14 cellular contexts compared by ENCODE assay signal in the genomic region with DNA sequence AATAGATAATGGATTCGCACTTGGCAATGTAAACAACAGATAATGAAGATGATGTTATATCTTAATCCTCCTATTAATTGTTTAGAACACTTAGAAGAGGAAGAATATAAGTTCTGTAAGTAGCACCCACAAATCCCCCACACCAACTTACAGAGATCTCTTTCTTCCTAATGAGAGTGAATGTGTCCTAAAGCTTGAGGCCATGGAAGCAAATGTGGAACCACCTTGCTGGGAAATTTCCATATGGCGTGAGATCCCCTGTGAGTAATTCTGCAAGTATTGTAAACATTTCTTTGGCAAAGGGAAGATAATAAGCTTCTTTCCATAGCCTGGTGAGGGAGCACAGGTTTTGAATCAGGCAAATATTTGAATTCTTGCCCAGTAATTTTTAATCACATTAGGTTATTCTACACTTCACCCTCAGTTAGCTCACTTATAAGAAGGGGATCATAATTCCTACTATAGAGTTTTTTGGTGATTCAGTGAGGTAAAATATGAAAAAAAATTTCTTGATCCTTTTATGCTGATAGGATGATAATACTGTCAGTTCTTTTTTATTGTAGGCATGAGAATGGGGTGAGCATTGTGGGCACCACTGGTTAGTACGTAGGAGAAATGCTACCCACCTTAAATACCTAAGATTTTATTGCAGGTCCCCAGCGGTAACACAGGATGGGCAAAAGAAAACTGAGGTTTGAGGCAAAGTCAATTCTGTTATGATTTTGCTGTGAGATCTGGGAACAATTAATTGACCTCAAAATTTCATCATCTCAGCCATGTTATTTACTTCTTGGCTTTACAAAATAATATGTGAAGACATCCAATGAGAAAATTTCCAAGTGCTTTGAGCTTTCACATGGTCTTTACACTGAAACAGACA.
DNase-seq lines count a peak whose midpoint lies in the region; ATAC-seq, FAIRE-seq and TF ChIP-seq lines count a peak whose summit lies in the region.
"Had no signal": no experiment of that assay in that cellular context is flagged by ENCODE, and none has a peak within 500 bp of the region (broad histone marks: within the 10 kb centered on the region; RNA-seq: fewer than 3 reads in every experiment).

No MANE protein-coding gene starts in this region.

- H3K27me3 ChIP-seq in MG63 = no peaks in the 10 kb centered on the region
- no peaks in the 10 kb centered on the region for H3K27me3 ChIP-seq in CD8-positive, alpha-beta T cell (ENCODE audit: insufficient read depth, low read length)

- POLR2A ChIA-PET in CD8-positive, alpha-beta T cell (lab: Charles Lee) = no interaction called here

- no peaks in the 10 kb centered on the region for H3K9me3 Mint-ChIP-seq in CD8-positive, alpha-beta T cell

- no peak overlapping the region for H3K27ac ChIP-seq in CD8-positive, alpha-beta T cell (ENCODE audit: low read depth, low read length)

- H3K36me3 Mint-ChIP-seq in CD8-positive, alpha-beta T cell = no peaks in the 10 kb centered on the region

- no peak for TF ChIP-seq POLR2A in GM12892 (IDR thresholded peaks at IDR 0.05; ENCODE audit: low read depth, low read length)

- H3K4me1 Mint-ChIP-seq in CD8-positive, alpha-beta T cell (ENCODE audit: low read depth) = no peaks in the 10 kb centered on the region

- intact Hi-C loops in CD8-positive, alpha-beta T cell (cut with DNase I, micrococcal nuclease) = no loop called here

- H3K4me3 Mint-ChIP-seq in CD8-positive, alpha-beta T cell = no peak overlapping the region

- CTCF ChIA-PET in CD8-positive, alpha-beta T cell (lab: Charles Lee) = no interaction called here

- H3K36me3 ChIP-seq in MG63 = no peaks in the 10 kb centered on the region
- H3K36me3 ChIP-seq in CD8-positive, alpha-beta T cell (ENCODE audit: insufficient read depth, low read length) = no peaks in the 10 kb centered on the region

- no peak for FAIRE-seq in GM12892 (lab: Jason Lieb, UNC)
- FAIRE-seq: islet of Langerhans had no signal

- no peaks in the 10 kb centered on the region for H3K4me1 ChIP-seq in CD8-positive, alpha-beta T cell (ENCODE audit: insufficient read depth, low read length)

- DNase-seq in D341Med (ENCODE audit: low spot score) (peak; percentile 29), MG63 (peak; percentile 39), cardiac fibroblast (ENCODE audit: low read depth in 2 of 2) (peak; percentile 70 to 91), myocyte (ENCODE audit: low read depth) (peak; percentile 21), GDM1 (lab: John Stamatoyannopoulos, UW) (no peak), GM12892 (ENCODE audit: insufficient read length) (no peak)
- DNase-seq in CD8-positive, alpha-beta T cell = no peak
- DNase-seq in NK-92 treated with Interleukin-12 subunit alpha and Interleukin-12 subunit beta, amount 100 ng/mL, for 24 hours (lab: John Stamatoyannopoulos, UW) = no peak
- DNase-seq: activated CD4-positive, CD25-positive, alpha-beta regulatory T cell treated with anti-CD3 and anti-CD28 coated beads, Interleukin-2, amount 50 U/mL, for 72 hours; activated effector memory CD4-positive, alpha-beta T cell treated with Interleukin-2 at 50 U/mL for 16 hours; DMS153; GOT3; NCI-H1417 treated with DMSO at 0.1 percent for 48 hours had no signal

- no peak overlapping the region for H3K27ac Mint-ChIP-seq in CD8-positive, alpha-beta T cell

- TF ChIP-seq CTCF in cardiac fibroblast (IDR thresholded peaks at IDR 0.05; ENCODE audit: low read depth, low read length) = no peak
- TF ChIP-seq CTCF in CD8-positive, alpha-beta T cell (IDR thresholded peaks at IDR 0.05) = no peak

- H3K4me3 ChIP-seq in MG63 (no peak overlapping the region), cardiac fibroblast (replicated peaks in 1 of 2; ENCODE audit: low read depth in 2 of 2, low read length in 2 of 2) (no peak overlapping the region)
- no peak overlapping the region for H3K4me3 ChIP-seq in CD8-positive, alpha-beta T cell (ENCODE audit: low read depth, low read length)

- no peak for ATAC-seq in CD8-positive, alpha-beta T cell

- no peaks in the 10 kb centered on the region for H3K27me3 Mint-ChIP-seq in CD8-positive, alpha-beta T cell (ENCODE audit: low read depth)

- H3K9me3 ChIP-seq in MG63 = no peaks in the 10 kb centered on the region
- no peaks in the 10 kb centered on the region for H3K9me3 ChIP-seq in CD8-positive, alpha-beta T cell (ENCODE audit: low read length)

Comparison
In these comparisons a context has a peak if more than half of its experiments do, and no peak if none do; other contexts are left out.
1. DNase-seq: peak in D341Med (single experiment), MG63 (single experiment), cardiac fibroblast (2 of 2) and myocyte (single experiment); none in CD8-positive, alpha-beta T cell (0 of 7), NK-92 treated with Interleukin-12 subunit alpha and Interleukin-12 subunit beta, amount 100 ng/mL, for 24 hours (single experiment), GDM1 (single experiment) and GM12892 (single experiment).